8 cellular contexts compared by ENCODE assay signal in the genomic region with DNA sequence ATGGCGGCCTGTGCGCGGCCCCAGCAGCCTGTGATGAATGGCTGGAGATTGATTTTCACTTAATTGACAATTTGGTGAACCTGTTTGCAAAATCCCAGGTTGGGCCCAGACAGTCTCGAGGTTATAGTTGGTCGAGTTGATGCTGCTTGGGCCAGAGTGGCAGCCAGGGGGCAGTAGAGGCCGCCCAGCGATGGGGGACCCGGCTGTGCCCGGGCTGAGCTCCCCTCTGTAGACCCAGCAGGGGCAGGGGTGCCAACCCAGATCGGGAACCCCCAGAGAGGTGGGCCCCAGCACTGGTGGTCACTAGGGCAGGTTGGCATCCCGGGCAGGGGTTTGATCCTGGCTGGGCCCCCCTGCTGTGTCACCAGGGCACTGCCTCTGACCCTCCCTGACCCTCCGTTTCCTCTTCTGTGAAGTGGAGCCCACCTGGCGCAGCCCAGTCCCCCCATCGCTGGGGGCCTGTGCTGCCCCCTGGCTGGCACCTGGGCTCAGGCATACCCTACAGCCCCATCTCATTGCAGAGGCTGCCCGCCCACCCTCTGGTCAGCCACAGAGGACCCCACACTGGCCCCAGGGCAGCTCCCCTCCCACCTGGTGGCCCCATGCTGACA. TPM values are rescaled to one million over a fixed set of nuclear protein-coding genes. Genes with fewer than 3 reads are reported as not detected.
DNase-seq lines count a peak whose midpoint lies in the region; ATAC-seq and TF ChIP-seq lines count a peak whose summit lies in the region.

No MANE protein-coding gene starts in this region.

- H3K9me3 ChIP-seq in GM23248 (ENCODE audit: low read depth) (no peaks in the 10 kb centered on the region), mammary epithelial cell (replicated peaks; ENCODE audit: insufficient read depth, low read length) (no peaks in the 10 kb centered on the region)

- CTCF ChIA-PET in AG04449 (lab: Yijun Ruan, JAX) (interaction anchor here (0.6 to 4.6 kb wide), 16 partner anchors 11 to 116 kb away, joined by 3 to 36 read pairs (median 6); no protein-coding TSS in a partner anchor), mammary epithelial cell (lab: Charles Lee; ENCODE audit: low non-redundant PET) (interaction anchor here (0.6 kb wide), 1 partner anchor 53 kb away, joined by 4 read pairs; no protein-coding TSS in a partner anchor)

- H3K4me1 Mint-ChIP-seq in memory B cell = peaks cover 8% of the 10 kb centered on the region

- H3K4me3 Mint-ChIP-seq in memory B cell = no peak overlapping the region

- TF ChIP-seq CTCF in AG04449 (IDR thresholded peaks at IDR 0.05; ENCODE audit: insufficient read depth, low read length, missing control alignments) (peak; percentile 76), mammary epithelial cell (conservative IDR thresholded peaks at IDR 0.05 in 1 of 2, IDR thresholded peaks at IDR 0.05 in 1 of 2; ENCODE audit: extremely low read depth in 1 of 2, insufficient read depth in 1 of 2, low read depth in 1 of 2, low read length in 2 of 2) (peak; percentile 80 to 83)

- H3K4me2 ChIP-seq in GM23248 (ENCODE audit: unreplicated experiment) = no peak overlapping the region
- no peak overlapping the region for H3K4me2 ChIP-seq in mammary epithelial cell (ENCODE audit: insufficient read depth, low read depth, low read length)

- H3K27me3 ChIP-seq in GM23248 (replicated peaks; ENCODE audit: insufficient read depth) (peaks cover 27% of the 10 kb centered on the region), mammary epithelial cell (ENCODE audit: insufficient read depth, low read length) (peaks cover 5% of the 10 kb centered on the region)

- peaks cover 2% of the 10 kb centered on the region for H3K36me3 Mint-ChIP-seq in memory B cell

- no peaks in the 10 kb centered on the region for H3K4me1 ChIP-seq in GM23248 (ENCODE audit: insufficient read depth)
- H3K4me1 ChIP-seq in mammary epithelial cell (ENCODE audit: insufficient read depth, low read length) = no peaks in the 10 kb centered on the region

- H2AFZ ChIP-seq in GM23248 = no peak overlapping the region
- no peak overlapping the region for H2AFZ ChIP-seq in mammary epithelial cell (ENCODE audit: low read depth, low read length)

- in situ Hi-C loops in GM23248 (cut with MboI) = no loop called here
- in situ Hi-C loops in mammary epithelial cell (cut with MboI; ENCODE audit: low sequenced_read_pairs in 2 of 2) = no loop called here

- no peaks in the 10 kb centered on the region for H3K9me2 ChIP-seq in GM23248 (ENCODE audit: insufficient read depth)

- WGBS in GM23248 (ENCODE audit: low coverage in 1 of 2, low lambda C conversion rate in 2 of 2, missing lambda C conversion rate in 2 of 2), 2 experiments = 8 to 15% methylated on average over 13 to 15 of the region's 15 CpGs
- WGBS in mammary epithelial cell (ENCODE audit: low coverage, missing lambda C conversion rate) = 9% methylated on average over 13 of the region's 15 CpGs

- no peaks in the 10 kb centered on the region for H3F3A ChIP-seq in GM23248 (ENCODE audit: insufficient read depth)

- DNase-seq in AG04449 (ENCODE audit: low read depth, low spot score) (no peak), GM23248 (peak; percentile 49), UCSD-AML1 (lab: John Stamatoyannopoulos, UW; ENCODE audit: unreplicated experiment) (peak; percentile 52), mammary epithelial cell (no peak), memory B cell (ENCODE audit: low spot score in 2 of 2) (peak; percentile 78 to 80), superior temporal gyrus (ENCODE audit: extremely low spot score) (peak; percentile 17), ureter (ENCODE audit: low spot score) (no peak)

- no TSS peak for BruUV-seq in mammary epithelial cell (replicated peaks; lab: Mats Ljungman, UMichigan)

- H3K27ac ChIP-seq in GM23248 (no peak overlapping the region), mammary epithelial cell (ENCODE audit: insufficient read depth, low read depth, low read length) (no peak overlapping the region)

- ATAC-seq in memory B cell (ENCODE audit: low read depth) (peak; percentile 98), HG02973 (IDR thresholded peaks at IDR 0.05; ENCODE audit: unreplicated experiment) (no peak)

- no peaks in the 10 kb centered on the region for H3K9me3 Mint-ChIP-seq in memory B cell

- H3K27ac Mint-ChIP-seq in memory B cell = peak overlapping the region; percentile 15

- H3K27me3 Mint-ChIP-seq in memory B cell = peaks cover 13% of the 10 kb centered on the region

- H3K79me2 ChIP-seq in GM23248 (ENCODE audit: insufficient read depth) = no peaks in the 10 kb centered on the region
- no peaks in the 10 kb centered on the region for H3K79me2 ChIP-seq in mammary epithelial cell (ENCODE audit: insufficient read depth, low read length)

- intact Hi-C loops in mammary epithelial cell (cut with micrococcal nuclease) = loop anchor here (1.0 to 5.0 kb wide), 3 partner anchors 56 to 113 kb away; no protein-coding TSS in a partner anchor

- POLR2A ChIA-PET in AG04449 (lab: Yijun Ruan, JAX) = no interaction called here

- no peaks in the 10 kb centered on the region for H3K36me3 ChIP-seq in GM23248 (ENCODE audit: low read depth)
- no peaks in the 10 kb centered on the region for H3K36me3 ChIP-seq in mammary epithelial cell (ENCODE audit: insufficient read depth, low read length)

- dilution Hi-C loops in mammary epithelial cell (cut with HindIII; ENCODE audit: low sequenced_read_pairs) = no loop called here

- H3K4me3 ChIP-seq in AG04449 (ENCODE audit: low read depth, low read length) (no peak overlapping the region), GM23248 (no peak overlapping the region), mammary epithelial cell (replicated peaks in 1 of 3; ENCODE audit: insufficient read depth in 1 of 3, low read depth in 2 of 3, low read length in 3 of 3) (no peak overlapping the region)

- H4K20me1 ChIP-seq in GM23248 (ENCODE audit: insufficient read depth) (no peaks in the 10 kb centered on the region), mammary epithelial cell (ENCODE audit: insufficient read depth, low read length) (no peaks in the 10 kb centered on the region)

- no peak overlapping the region for H3K9ac ChIP-seq in GM23248
- no peak overlapping the region for H3K9ac ChIP-seq in mammary epithelial cell (ENCODE audit: insufficient read depth, low read length)

RNA-seq across cellular contexts. Expression of a gene that starts 34.5 kb away (rescaled TPM):
- not detected in 2 replicates for total RNA-seq in GM23248 (2014; rRNA removed; shearing (Covaris generic))
- polyA plus RNA-seq in GM23248 (2016; fragmentation: Nextera tagmentation; extraction: Ambion mirVana) (not detected in 2 replicates), mammary epithelial cell (not detected)
- total RNA-seq in mammary epithelial cell (not detected), ureter (not detected)
- polyA minus RNA-seq in mammary epithelial cell = not detected

RNA-seq across cellular contexts. Expression of a gene that starts 51.7 kb away (rescaled TPM):
- total RNA-seq in GM23248 (2014; rRNA removed; shearing (Covaris generic)) = 69.7 and 94.0 TPM in 2 replicates
- 25.2 and 25.9 TPM in 2 replicates for polyA plus RNA-seq in GM23248 (2016; fragmentation: Nextera tagmentation; extraction: Ambion mirVana)
- 10 to 100 TPM; 33.8 to 49.8 TPM for total RNA-seq in mammary epithelial cell
- 27.9 TPM for polyA plus RNA-seq in mammary epithelial cell
- 25.5 TPM for polyA minus RNA-seq in mammary epithelial cell
- total RNA-seq in ureter = 31.8 TPM

Comparison
In these comparisons a context has a peak if more than half of its experiments do, and no peak if none do; other contexts are left out.
1. DNase-seq: peak in GM23248 (single experiment), UCSD-AML1 (single experiment), memory B cell (2 of 2) and superior temporal gyrus (single experiment); none in AG04449 (single experiment), mammary epithelial cell (single experiment) and ureter (single experiment).